ENCODE assay signal across 8 cellular contexts in genomic region chr12:56143870-56144269, GRCh38. TPM values are rescaled to one million over a fixed set of nuclear protein-coding genes. Genes with fewer than 3 reads are reported as not detected.
DNase-seq lines count a peak whose midpoint lies in the region; TF ChIP-seq lines count a peak whose summit lies in the region.
"Had no signal": no experiment of that assay in that cellular context is flagged by ENCODE, and none has a peak within 500 bp of the region (broad histone marks: within the 10 kb centered on the region; RNA-seq: fewer than 3 reads in every experiment).

No MANE protein-coding gene starts in this region.

- DNase-seq in Peyer's patch, result no peak
- peak; percentile 82 for DNase-seq in dermis blood vessel endothelial cell
- no peak for DNase-seq in NCI-H2029 (lab: John Stamatoyannopoulos, UW)
- DNase-seq in tibial artery, result no peak
- DNase-seq in EL, result no peak
- DNase-seq: KBM-7 had no signal

- H3K9me3 ChIP-seq in Peyer's patch (no peaks in the 10 kb centered on the region), neutrophil (no peaks in the 10 kb centered on the region), tibial artery (no peaks in the 10 kb centered on the region)

- peaks cover 0 to 13% (median 0%) of the 10 kb centered on the region in 4 donors for H3K4me1 ChIP-seq in Peyer's patch
- peaks cover 28 to 39% of the 10 kb centered on the region in 2 experiments for H3K4me1 ChIP-seq in neutrophil (ENCODE audit: control insufficient read depth in 1 of 2, insufficient read depth in 1 of 2, low read depth in 1 of 2, low read length in 1 of 2)
- H3K4me1 ChIP-seq in tibial artery, result peaks cover 0 to 13% (median 8%) of the 10 kb centered on the region in 4 donors

- TF ChIP-seq CTCF in Peyer's patch (IDR thresholded peaks at IDR 0.05) (no peak), neutrophil (IDR thresholded peaks at IDR 0.05) (no peak), tibial artery (IDR thresholded peaks at IDR 0.05) (no peak)

- no peak for TF ChIP-seq POLR2A in Peyer's patch (IDR thresholded peaks at IDR 0.05)

- H3K27ac ChIP-seq in Peyer's patch, result peak overlapping the region in 3 of 4 donors; percentile 2 to 53 (median 18)
- H3K27ac ChIP-seq in neutrophil, result peak overlapping the region; percentile 87
- H3K27ac ChIP-seq in tibial artery, result no peak overlapping the region

- H3K36me3 ChIP-seq in Peyer's patch, result peaks cover 0 to 57% (median 0%) of the 10 kb centered on the region in 3 donors
- H3K36me3 ChIP-seq in neutrophil, result no peaks in the 10 kb centered on the region
- peaks cover 57 to 65% (median 65%) of the 10 kb centered on the region in 3 donors for H3K36me3 ChIP-seq in tibial artery

- intact Hi-C loops in tibial artery (cut with DNase I; ENCODE audit: low total_unique reads), result no loop called here

- H3K4me3 ChIP-seq in Peyer's patch, result no peak overlapping the region
- no peak overlapping the region for H3K4me3 ChIP-seq in neutrophil (ENCODE audit: low read depth in 1 of 2, low read length in 1 of 2)
- H3K4me3 ChIP-seq in tibial artery, result no peak overlapping the region
- H3K4me3 ChIP-seq: smooth muscle cell had no signal

- H3K27me3 ChIP-seq in Peyer's patch (no peaks in the 10 kb centered on the region), neutrophil (no peaks in the 10 kb centered on the region), tibial artery (no peaks in the 10 kb centered on the region)

RNA-seq across cellular contexts. Expression of gene MYL6B, which starts 8.5 kb away (rescaled TPM):
- total RNA-seq in Peyer's patch (10 to 100 TPM; 16.0 to 46.2 (median 21.3) TPM), dermis blood vessel endothelial cell (80.8 and 96.8 TPM in 2 replicates)

RNA-seq across cellular contexts. Expression of gene MYL6, which starts 14.3 kb away (rescaled TPM):
- total RNA-seq in Peyer's patch, result 1,000 to 10,000 TPM; 1,247 to 1,872 (median 1,541) TPM
- 1,647 and 2,863 TPM in 2 replicates for total RNA-seq in dermis blood vessel endothelial cell

RNA-seq across cellular contexts. Expression of gene ESYT1, which starts 15.8 kb away (rescaled TPM):
- total RNA-seq in Peyer's patch (10 to 100 TPM; 36.3 to 62.7 (median 53.2) TPM), dermis blood vessel endothelial cell (400 and 456 TPM in 2 replicates)

RNA-seq across cellular contexts. Expression of gene ZC3H10, which starts 25.8 kb away (rescaled TPM):
- 1 to 10 TPM; 2.0 to 5.5 (median 3.8) TPM for total RNA-seq in Peyer's patch
- total RNA-seq in dermis blood vessel endothelial cell, result 4.7 and 5.6 TPM in 2 replicates

RNA-seq across cellular contexts. Expression of gene RPL41, which starts 27.4 kb away (rescaled TPM):
- 1,000 to 10,000 TPM; 1,852 to 2,996 (median 2,194) TPM for total RNA-seq in Peyer's patch
- 2,567 and 3,056 TPM in 2 replicates for total RNA-seq in dermis blood vessel endothelial cell

Comparison
In these comparisons a context has a peak if more than half of its experiments do, and no peak if none do; other contexts are left out.
1. H3K27ac ChIP-seq: peak in Peyer's patch (3 of 4) and neutrophil (single experiment); none in tibial artery (0 of 2).